Comparison of ENCODE assay signal across 1 cellular context in genomic region chr12:53131844-53132243, GRCh38.
TF ChIP-seq lines count a peak whose summit lies in the region.

No MANE protein-coding gene starts in this region.

TF ChIP-seq in HepG2, 621 proteins besides CTCF, POLR2A, EP300 and RAD21 (continued from another document):
- TF ChIP-seq ZNF281 (CRISPR knock-in tag; IDR thresholded peaks at IDR 0.05; ENCODE audit: borderline replicate concordance) = peak; percentile 12; the same call in 1 of the 2 replicates
- no peak for TF ChIP-seq ZBTB7A (CRISPR knock-in tag; IDR thresholded peaks at IDR 0.05)
- TF ChIP-seq ZBTB8A (CRISPR knock-in tag; IDR thresholded peaks at IDR 0.05; ENCODE audit: borderline replicate concordance, low read depth) = no peak
- 0 out of 2 replicates have a peak, but pooled peaks have one; percentile 19 for TF ChIP-seq RXRB (CRISPR knock-in tag; IDR thresholded peaks at IDR 0.05; ENCODE audit: borderline replicate concordance)
- no peak for TF ChIP-seq KAT8 (CRISPR knock-in tag; IDR thresholded peaks at IDR 0.05)
- no peak for TF ChIP-seq ZNF441 (CRISPR knock-in tag; IDR thresholded peaks at IDR 0.05; ENCODE audit: borderline replicate concordance)
- no peak for TF ChIP-seq ZBTB2 (CRISPR knock-in tag; IDR thresholded peaks at IDR 0.05; ENCODE audit: low read depth)
- 0 out of 2 replicates have a peak, but pooled peaks have one; percentile 21 for TF ChIP-seq BCL6 (CRISPR knock-in tag; IDR thresholded peaks at IDR 0.05)
- TF ChIP-seq AGO2 (optimal IDR thresholded peaks at IDR 0.05; ENCODE audit: low read depth, low read length) = no peak
- no peak for TF ChIP-seq NFE2L1 (CRISPR knock-in tag; IDR thresholded peaks at IDR 0.05; ENCODE audit: borderline replicate concordance)
- TF ChIP-seq KLF9 (CRISPR knock-in tag; IDR thresholded peaks at IDR 0.05; ENCODE audit: low read depth) = no peak
- no peak for TF ChIP-seq BHLHE40 (IDR thresholded peaks at IDR 0.05; ENCODE audit: low read length)
- peak; percentile 96 for TF ChIP-seq ZNF556 (CRISPR knock-in tag; IDR thresholded peaks at IDR 0.05; ENCODE audit: borderline replicate concordance)
- no peak for TF ChIP-seq PRDM15 (CRISPR knock-in tag; IDR thresholded peaks at IDR 0.05)
- TF ChIP-seq CEBPG (CRISPR knock-in tag; IDR thresholded peaks at IDR 0.05) = peak; percentile 52
- no peak for TF ChIP-seq HNRNPK (IDR thresholded peaks at IDR 0.05; ENCODE audit: low read depth, low read length, poor library complexity, severe bottlenecking)
